16 cellular contexts compared by ENCODE assay signal in genomic region chr22:46663001-46663400, GRCh38. TPM values are rescaled to one million over a fixed set of nuclear protein-coding genes. Genes with fewer than 3 reads are reported as not detected.
DNase-seq lines count a peak whose midpoint lies in the region; ATAC-seq and FAIRE-seq lines count a peak whose summit lies in the region.
"Had no signal": no experiment of that assay in that cellular context is flagged by ENCODE, and none has a peak within 500 bp of the region (broad histone marks: within the 10 kb centered on the region; RNA-seq: fewer than 3 reads in every experiment).

No MANE protein-coding gene starts in this region.

- H3K4me3 ChIP-seq in right cardiac atrium (ENCODE audit: low read length), result no peak overlapping the region
- no peak overlapping the region for H3K4me3 ChIP-seq in HUES6 (ENCODE audit: low read depth, low read length)

- peak in 2 of 3 donors; percentile 11 to 51 for DNase-seq in right cardiac atrium
- no peak for DNase-seq in left cardiac atrium
- no peak for DNase-seq in frontal cortex (ENCODE audit: low spot score in 2 of 2)
- no peak for DNase-seq in HUDEP-2 (lab: John Stamatoyannopoulos, UW; ENCODE audit: unreplicated experiment in 76 of 76)
- DNase-seq: CD4-positive, alpha-beta memory T cell; DMS153; DMS79; GDM1; GOT3; H7; IMR-90; KBM-7 had no signal

- intact Hi-C loops in right cardiac atrium (cut with DNase I) (no loop called here), left cardiac atrium (cut with DNase I) (loop anchor here in 1 of 2 donors (5.0 kb wide), 1 partner anchor 86 kb away; no protein-coding TSS in a partner anchor)

- peaks cover 23% of the 10 kb centered on the region for H3K36me3 ChIP-seq in HUES6 (ENCODE audit: control insufficient read depth, insufficient read depth, low read length)

- H3K27me3 ChIP-seq in right cardiac atrium (ENCODE audit: control insufficient read depth, insufficient read depth), result no peaks in the 10 kb centered on the region
- no peaks in the 10 kb centered on the region for H3K27me3 ChIP-seq in HUES6 (ENCODE audit: control insufficient read depth, insufficient read depth, low read length)

- no peak for FAIRE-seq in frontal cortex (lab: Jason Lieb, UNC)
- FAIRE-seq: GM12892 had no signal

- no peaks in the 10 kb centered on the region for H3K9me3 ChIP-seq in right cardiac atrium (ENCODE audit: control insufficient read depth, low read length)
- H3K9me3 ChIP-seq in HUES6 (ENCODE audit: control insufficient read depth, insufficient read depth, low read depth, low read length), result no peaks in the 10 kb centered on the region

- ATAC-seq in right cardiac atrium, result no peak
- ATAC-seq in left cardiac atrium, result no peak
- no peak for ATAC-seq in HG02678 (IDR thresholded peaks at IDR 0.05; ENCODE audit: unreplicated experiment)

- H3K4me1 ChIP-seq in right cardiac atrium (ENCODE audit: control insufficient read depth, insufficient read depth, low read length), result no peaks in the 10 kb centered on the region
- H3K4me1 ChIP-seq in HUES6 (ENCODE audit: control insufficient read depth, insufficient read depth, low read length), result peaks cover 13% of the 10 kb centered on the region; the same call in 1 of the 2 replicates

- no peak overlapping the region for H3K9ac ChIP-seq in HUES6 (ENCODE audit: low read length)

- H3K27ac ChIP-seq in right cardiac atrium (ENCODE audit: low read length) (no peak overlapping the region), HUES6 (ENCODE audit: low read depth, low read length) (0 out of 2 replicates have a peak overlapping the region, but pooled peaks have one; percentile 49), angular gyrus (ENCODE audit: low read depth, low read length) (peak overlapping the region; percentile 27)

- 86% methylated on average over 26 of the region's 26 CpGs for WGBS in right cardiac atrium

RNA-seq across cellular contexts. Expression of gene GRAMD4, which starts 42.8 kb away (rescaled TPM):
- 100 to 1,000 TPM in 1 of 4 donors, 10 to 100 TPM in 3; 74.3 to 106 (median 88.5) TPM for total RNA-seq in right cardiac atrium
- 31.6 TPM for polyA plus RNA-seq in right cardiac atrium
- 10 to 100 TPM; 58.5 to 95.4 TPM for total RNA-seq in left cardiac atrium
- total RNA-seq in frontal cortex, result 49.7 TPM

Comparison
In these comparisons a context has a peak if more than half of its experiments do, and no peak if none do; other contexts are left out.
1. DNase-seq: peak in right cardiac atrium (2 of 3); none in left cardiac atrium (single experiment), frontal cortex (0 of 2) and HUDEP-2 (0 of 76).